ENCODE assay signal across 22 cellular contexts in the genomic region with DNA sequence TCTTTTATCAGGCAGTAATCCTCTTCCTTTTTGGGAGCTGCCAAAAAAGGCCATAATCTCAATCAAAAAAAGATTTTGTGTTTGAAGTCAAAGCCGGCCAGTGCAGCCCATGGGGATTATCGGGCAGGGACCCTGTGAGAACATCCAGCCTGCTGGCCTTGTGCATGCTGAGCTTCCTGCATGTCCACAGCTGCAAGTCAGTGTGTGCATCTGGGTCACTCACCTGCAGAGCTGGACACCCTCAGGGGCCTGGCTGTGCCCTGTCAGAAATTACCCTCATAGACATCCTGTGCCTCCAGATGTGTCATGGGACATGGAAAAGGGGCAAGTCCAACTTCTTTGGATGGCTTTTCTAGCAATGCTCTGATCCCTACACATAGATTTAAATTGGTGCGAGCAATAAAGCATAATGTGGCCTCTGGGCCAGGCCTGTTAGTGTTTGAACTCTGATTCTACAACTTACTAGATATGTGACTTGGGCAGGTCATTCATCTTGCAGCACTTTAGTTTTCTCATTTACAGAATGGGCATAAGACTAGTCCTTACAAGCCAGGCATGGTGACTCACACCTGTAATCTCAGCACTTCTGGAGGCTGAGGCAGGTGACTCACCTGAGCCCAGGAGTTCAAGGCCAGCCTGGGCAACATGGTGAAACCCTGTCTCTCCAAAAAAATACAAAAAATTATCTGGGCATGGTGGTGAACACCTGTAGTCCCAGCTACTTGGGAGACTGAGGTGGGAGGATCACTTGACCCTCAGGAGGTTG.
DNase-seq lines count a peak whose midpoint lies in the region; ATAC-seq, FAIRE-seq and TF ChIP-seq lines count a peak whose summit lies in the region.
"Had no signal": no experiment of that assay in that cellular context is flagged by ENCODE, and none has a peak within 500 bp of the region (broad histone marks: within the 10 kb centered on the region; RNA-seq: fewer than 3 reads in every experiment).

No MANE protein-coding gene starts in this region.

- ATAC-seq in heart left ventricle: no peak
- ATAC-seq: HCT116 had no signal

- H3K9me3 Mint-ChIP-seq in immature natural killer cell: peaks cover 0 to 31% (median 9%) of the 10 kb centered on the region in 6 donors

- peaks cover 0 to 5% (median 1%) of the 10 kb centered on the region in 3 donors for H3K27me3 Mint-ChIP-seq in immature natural killer cell (ENCODE audit: low read depth in 3 of 3)
- H3K27me3 Mint-ChIP-seq: CD4-positive, CD25-positive, alpha-beta regulatory T cell had no signal

- no peak overlapping the region for H3K4me3 Mint-ChIP-seq in immature natural killer cell
- H3K4me3 Mint-ChIP-seq: CD4-positive, CD25-positive, alpha-beta regulatory T cell; HFFc6 had no signal

- H3K79me2 ChIP-seq in keratinocyte (ENCODE audit: control insufficient read depth, insufficient read depth, low read length): no peaks in the 10 kb centered on the region

- H3K4me2 ChIP-seq in keratinocyte (ENCODE audit: control insufficient read depth, extremely low read depth, insufficient read depth, low read depth, low read length): peak overlapping the region; percentile 43

- H3K4me1 Mint-ChIP-seq in immature natural killer cell: no peaks in the 10 kb centered on the region
- H3K4me1 Mint-ChIP-seq: CD4-positive, CD25-positive, alpha-beta regulatory T cell had no signal

- H3K27ac ChIP-seq in epithelial cell of prostate: peak overlapping the region; percentile 10
- H3K27ac ChIP-seq in keratinocyte (ENCODE audit: control insufficient read depth, insufficient read depth, low read length): no peak overlapping the region
- H3K27ac ChIP-seq in liver (ENCODE audit: low read depth in 1 of 2, low read length in 2 of 2): peak overlapping the region; percentile 57 to 72
- H3K27ac ChIP-seq in small intestine (ENCODE audit: low read depth in 1 of 2, low read length in 1 of 2): no peak overlapping the region
- no peak overlapping the region for H3K27ac ChIP-seq in heart left ventricle

- H3K9ac ChIP-seq in keratinocyte (ENCODE audit: control insufficient read depth, extremely low read depth, insufficient read depth, low read length) (no peak overlapping the region), liver (ENCODE audit: low read depth in 1 of 2, low read length in 2 of 2) (no peak overlapping the region)

- no peak for TF ChIP-seq POLR2A in heart left ventricle (IDR thresholded peaks at IDR 0.05)

- H3K27me3 ChIP-seq in keratinocyte (ENCODE audit: control insufficient read depth, extremely low read depth, insufficient read depth, low read length): no peaks in the 10 kb centered on the region
- H3K27me3 ChIP-seq in liver (ENCODE audit: control insufficient read depth in 4 of 4, insufficient read depth in 4 of 4, low read length in 3 of 4): no peaks in the 10 kb centered on the region
- peaks cover 0 to 2% of the 10 kb centered on the region in 2 donors for H3K27me3 ChIP-seq in small intestine (ENCODE audit: control insufficient read depth in 2 of 2, insufficient read depth in 2 of 2, low read length in 2 of 2)
- H3K27me3 ChIP-seq in heart left ventricle: no peaks in the 10 kb centered on the region
- H3K27me3 ChIP-seq: BE2C had no signal

- H3K4me1 ChIP-seq in keratinocyte (ENCODE audit: control insufficient read depth, extremely low read depth, insufficient read depth, low read length): peaks cover 5% of the 10 kb centered on the region
- H3K4me1 ChIP-seq in liver (ENCODE audit: control insufficient read depth in 4 of 4, insufficient read depth in 4 of 4, low read length in 3 of 4): peaks cover 5 to 43% (median 23%) of the 10 kb centered on the region in 4 donors
- H3K4me1 ChIP-seq in small intestine (ENCODE audit: control insufficient read depth in 2 of 2, insufficient read depth in 1 of 2, low read depth in 1 of 2, low read length in 1 of 2): no peaks in the 10 kb centered on the region
- H3K4me1 ChIP-seq in heart left ventricle: no peaks in the 10 kb centered on the region
- H3K4me1 ChIP-seq: BE2C, Caco-2 had no signal

- FAIRE-seq in keratinocyte (lab: Jason Lieb, UNC) (peak; percentile 64), small intestine (lab: Jason Lieb, UNC) (no peak)
- FAIRE-seq: A204.1, HTR-8/SVneo had no signal

- dilution Hi-C loops in keratinocyte (cut with MboI; ENCODE audit: extremely low pct_ligation_motif_present, low sequenced_read_pairs): no loop called here

- no peaks in the 10 kb centered on the region for H3K36me3 ChIP-seq in keratinocyte (ENCODE audit: control insufficient read depth in 2 of 2, extremely low read depth in 1 of 2, insufficient read depth in 2 of 2, low read length in 2 of 2)
- no peaks in the 10 kb centered on the region for H3K36me3 ChIP-seq in liver (ENCODE audit: control insufficient read depth in 4 of 4, insufficient read depth in 3 of 4, low read depth in 1 of 4, low read length in 3 of 4)
- no peaks in the 10 kb centered on the region for H3K36me3 ChIP-seq in small intestine (ENCODE audit: control insufficient read depth in 2 of 2, insufficient read depth in 2 of 2, low read length in 2 of 2)
- no peaks in the 10 kb centered on the region for H3K36me3 ChIP-seq in heart left ventricle
- H3K36me3 ChIP-seq: BE2C had no signal

- 31% methylated on average over 3 of the region's 3 CpGs for WGBS in liver
- WGBS in small intestine, 3 donors: 74 to 80% (median 75%) methylated on average over 3 of the region's 3 CpGs
- WGBS in heart left ventricle, 4 donors: 53 to 78% (median 63%) methylated on average over 3 of the region's 3 CpGs

- DNase-seq in epithelial cell of prostate (ENCODE audit: low read depth, low spot score) (peak; percentile 54), keratinocyte (ENCODE audit: low read depth, low spot score) (peak; percentile 11), small intestine (peak; percentile 67), immature natural killer cell (no peak), heart left ventricle (no peak), GM19238 (ENCODE audit: insufficient read length, low spot score) (no peak), HUDEP-2 (lab: John Stamatoyannopoulos, UW; ENCODE audit: unreplicated experiment in 76 of 76) (no peak)
- DNase-seq: ACHN; BE2C; C1 segment of cervical spinal cord; Caco-2; CD4-positive, CD25-positive, alpha-beta regulatory T cell; DMS153; DMS79; GDM1; GOT3; H7; HFFc6 had no signal

- no peak overlapping the region for H3K27ac Mint-ChIP-seq in immature natural killer cell
- H3K27ac Mint-ChIP-seq: CD4-positive, CD25-positive, alpha-beta regulatory T cell; HFFc6 had no signal

- no peak for TF ChIP-seq RAD21 in liver (IDR thresholded peaks at IDR 0.05)

- peaks cover 0 to 4% (median 0%) of the 10 kb centered on the region in 3 donors for H3K36me3 Mint-ChIP-seq in immature natural killer cell
- H3K36me3 Mint-ChIP-seq: CD4-positive, CD25-positive, alpha-beta regulatory T cell had no signal

- intact Hi-C loops in heart left ventricle (cut with DNase I): no loop called here

- no peaks in the 10 kb centered on the region for H4K20me1 ChIP-seq in keratinocyte (ENCODE audit: control insufficient read depth, extremely low read depth, insufficient read depth, low read length)

- TF ChIP-seq CTCF in keratinocyte (optimal IDR thresholded peaks at IDR 0.05 in 1 of 3, IDR thresholded peaks at IDR 0.05 in 1 of 3, conservative IDR thresholded peaks at IDR 0.05 in 1 of 3; ENCODE audit: extremely low read depth in 1 of 3, insufficient read depth in 2 of 3, low read length in 3 of 3) (no peak), liver (IDR thresholded peaks at IDR 0.05; ENCODE audit: low read depth, low read length, missing input control) (no peak), heart left ventricle (IDR thresholded peaks at IDR 0.05) (no peak)

- H3K4me3 ChIP-seq in keratinocyte (ENCODE audit: control insufficient read depth in 2 of 3, extremely low read depth in 1 of 3, insufficient read depth in 2 of 3, low read depth in 1 of 3, low read length in 3 of 3) (no peak overlapping the region), liver (ENCODE audit: low read depth in 1 of 3, low read length in 3 of 3) (peak overlapping the region in 1 of 3 donors; percentile 2), small intestine (ENCODE audit: low read depth in 1 of 2, low read length in 2 of 2) (no peak overlapping the region), heart left ventricle (no peak overlapping the region)

- no peaks in the 10 kb centered on the region for H3K9me1 ChIP-seq in keratinocyte (ENCODE audit: control insufficient read depth, extremely low read depth, insufficient read depth, low read length)

- H3K9me3 ChIP-seq in keratinocyte (ENCODE audit: control insufficient read depth, low read depth, low read length): peaks cover 2% of the 10 kb centered on the region
- no peaks in the 10 kb centered on the region for H3K9me3 ChIP-seq in liver (ENCODE audit: control insufficient read depth in 4 of 4, low read length in 3 of 4)
- H3K9me3 ChIP-seq in small intestine (ENCODE audit: control insufficient read depth, low read depth): no peaks in the 10 kb centered on the region
- peaks cover 0 to 33% (median 13%) of the 10 kb centered on the region in 12 donors for H3K9me3 ChIP-seq in heart left ventricle
- H3K9me3 ChIP-seq: BE2C had no signal

- H2AFZ ChIP-seq in keratinocyte (ENCODE audit: control insufficient read depth, low read length): no peak overlapping the region

TF ChIP-seq in liver, 16 proteins besides CTCF, POLR2A, EP300 and RAD21 (continues in another document):
- no peak for TF ChIP-seq MAX (IDR thresholded peaks at IDR 0.05)

Comparison
In these comparisons a context has a peak if more than half of its experiments do, and no peak if none do; other contexts are left out.
1. DNase-seq: peak in epithelial cell of prostate (single experiment), keratinocyte (single experiment) and small intestine (single experiment); none in immature natural killer cell (0 of 3), heart left ventricle (0 of 5), GM19238 (single experiment) and HUDEP-2 (0 of 76).
2. H3K27ac ChIP-seq: peak in epithelial cell of prostate (single experiment) and liver (2 of 2); none in keratinocyte (single experiment), small intestine (0 of 2) and heart left ventricle (0 of 12).